27 cellular contexts compared by ENCODE assay signal in the genomic region with DNA sequence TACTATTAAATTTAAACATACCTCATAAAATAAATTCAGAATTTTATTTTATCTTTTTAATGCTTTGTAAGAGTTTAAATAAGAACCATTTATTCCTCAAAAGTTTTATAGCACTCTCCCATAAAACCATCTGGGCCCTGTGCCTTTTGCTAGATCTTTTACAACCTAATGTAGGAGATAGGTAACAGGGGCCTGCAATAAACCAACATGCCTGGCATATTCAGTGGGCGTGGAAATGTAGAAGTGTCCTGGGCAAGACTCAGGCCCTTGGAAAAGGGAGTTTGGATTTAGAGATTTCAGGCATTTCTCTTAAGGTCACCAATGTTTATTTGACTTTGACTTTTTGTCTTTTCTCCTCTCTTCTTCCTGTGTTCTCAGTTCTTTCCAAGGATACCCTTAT.
"Had no signal": no experiment of that assay in that cellular context is flagged by ENCODE, and none has a peak within 500 bp of the region (broad histone marks: within the 10 kb centered on the region; RNA-seq: fewer than 3 reads in every experiment).

No MANE protein-coding gene starts in this region.

- H3K36me3 Mint-ChIP-seq: mesothelial cell of epicardium; naive thymus-derived CD4-positive, alpha-beta T cell; natural killer cell treated with Interleukin-12 subunit alpha and Interleukin-12 subunit beta and Interleukin-15 and Interleukin-18, amount 100 ng/mL, for 72 hours had no signal

- H3K36me3 ChIP-seq: left ventricle myocardium inferior, pancreas, prostate gland, upper lobe of right lung, uterus had no signal

- H3K27me3 Mint-ChIP-seq: natural killer cell treated with Interleukin-12 subunit alpha and Interleukin-12 subunit beta and Interleukin-15 and Interleukin-18, amount 100 ng/mL, for 72 hours; stimulated activated naive CD8-positive, alpha-beta T cell treated with anti-CD3 and anti-CD28 coated beads, Interleukin-15, Interleukin-2, amounts not matched to agents 100 ng/mL and 50 ng/mL, for 24 hours had no signal

- H3K4me1 Mint-ChIP-seq: mesothelial cell of epicardium had no signal

- H3K4me3 Mint-ChIP-seq: mesothelial cell of epicardium; natural killer cell treated with Interleukin-12 subunit alpha and Interleukin-12 subunit beta and Interleukin-15 and Interleukin-18, amount 100 ng/mL, for 72 hours; stimulated activated naive CD8-positive, alpha-beta T cell treated with anti-CD3 and anti-CD28 coated beads, Interleukin-15, Interleukin-2, amounts not matched to agents 100 ng/mL and 50 ng/mL, for 24 hours had no signal

- H3K4me1 ChIP-seq: left ventricle myocardium inferior, pancreas, prostate gland, suprapubic skin, upper lobe of right lung, uterus had no signal

- H3K4me3 ChIP-seq: left ventricle myocardium inferior, lung, pancreas, prostate gland, skin epidermis, suprapubic skin, thoracic aorta, tibial artery, upper lobe of right lung, uterus had no signal

- H3K9me3 ChIP-seq: pancreas, prostate gland, suprapubic skin, thoracic aorta, upper lobe of right lung, uterus had no signal

- FAIRE-seq: pancreas had no signal

- H3K27ac Mint-ChIP-seq: mesothelial cell of epicardium; natural killer cell treated with Interleukin-12 subunit alpha and Interleukin-12 subunit beta and Interleukin-15 and Interleukin-18, amount 100 ng/mL, for 72 hours; stimulated activated naive CD8-positive, alpha-beta T cell treated with anti-CD3 and anti-CD28 coated beads, Interleukin-15, Interleukin-2, amounts not matched to agents 100 ng/mL and 50 ng/mL, for 24 hours had no signal

- H3K27ac ChIP-seq: left ventricle myocardium inferior, pancreas, prostate gland, skin epidermis, suprapubic skin, thoracic aorta, tibial artery, upper lobe of right lung, uterus had no signal

- H3K9me3 Mint-ChIP-seq: mesothelial cell of epicardium; naive thymus-derived CD4-positive, alpha-beta T cell; natural killer cell treated with Interleukin-12 subunit alpha and Interleukin-12 subunit beta and Interleukin-15 and Interleukin-18, amount 100 ng/mL, for 72 hours; stimulated activated naive CD8-positive, alpha-beta T cell treated with anti-CD3 and anti-CD28 coated beads, Interleukin-15, Interleukin-2, amounts not matched to agents 100 ng/mL and 50 ng/mL, for 24 hours had no signal

- DNase-seq: hippocampal formation; kidney; left ventricle myocardium inferior; mesendoderm; naive thymus-derived CD4-positive, alpha-beta T cell; pancreas; posterior cingulate gyrus; retina; right cardiac atrium; stimulated activated CD4-positive, alpha-beta T cell treated with anti-CD3 and anti-CD28 coated beads, Interleukin-12 subunit alpha, Interleukin-12 subunit beta, amount 100 ng/mL, for 4 hours; stimulated activated CD4-positive, alpha-beta T cell treated with anti-CD3 and anti-CD28 coated beads, Interleukin-15, amount 100 ng/mL, for 24 hours; stimulated activated CD4-positive, alpha-beta T cell treated with anti-CD3 and anti-CD28 coated beads, Interleukin-2, amount 100 ng/mL, for 24 hours; stimulated activated CD4-positive, alpha-beta T cell treated with anti-CD3 and anti-CD28 coated beads, Interleukin-4, amount 100 ng/mL, for 1 hour; stimulated activated naive CD4-positive, alpha-beta T cell; tibial artery; trophoblast cell; upper lobe of right lung; uterus had no signal

- ATAC-seq: naive thymus-derived CD4-positive, alpha-beta T cell; natural killer cell treated with Interleukin-12 subunit alpha and Interleukin-12 subunit beta and Interleukin-15 and Interleukin-18, amount 100 ng/mL, for 72 hours; pancreas; right cardiac atrium; sciatic nerve; upper lobe of right lung had no signal

- H3K27me3 ChIP-seq: pancreas, suprapubic skin, tibial artery, upper lobe of right lung, uterus had no signal
